8 cellular contexts compared by ENCODE assay signal in the genomic region with DNA sequence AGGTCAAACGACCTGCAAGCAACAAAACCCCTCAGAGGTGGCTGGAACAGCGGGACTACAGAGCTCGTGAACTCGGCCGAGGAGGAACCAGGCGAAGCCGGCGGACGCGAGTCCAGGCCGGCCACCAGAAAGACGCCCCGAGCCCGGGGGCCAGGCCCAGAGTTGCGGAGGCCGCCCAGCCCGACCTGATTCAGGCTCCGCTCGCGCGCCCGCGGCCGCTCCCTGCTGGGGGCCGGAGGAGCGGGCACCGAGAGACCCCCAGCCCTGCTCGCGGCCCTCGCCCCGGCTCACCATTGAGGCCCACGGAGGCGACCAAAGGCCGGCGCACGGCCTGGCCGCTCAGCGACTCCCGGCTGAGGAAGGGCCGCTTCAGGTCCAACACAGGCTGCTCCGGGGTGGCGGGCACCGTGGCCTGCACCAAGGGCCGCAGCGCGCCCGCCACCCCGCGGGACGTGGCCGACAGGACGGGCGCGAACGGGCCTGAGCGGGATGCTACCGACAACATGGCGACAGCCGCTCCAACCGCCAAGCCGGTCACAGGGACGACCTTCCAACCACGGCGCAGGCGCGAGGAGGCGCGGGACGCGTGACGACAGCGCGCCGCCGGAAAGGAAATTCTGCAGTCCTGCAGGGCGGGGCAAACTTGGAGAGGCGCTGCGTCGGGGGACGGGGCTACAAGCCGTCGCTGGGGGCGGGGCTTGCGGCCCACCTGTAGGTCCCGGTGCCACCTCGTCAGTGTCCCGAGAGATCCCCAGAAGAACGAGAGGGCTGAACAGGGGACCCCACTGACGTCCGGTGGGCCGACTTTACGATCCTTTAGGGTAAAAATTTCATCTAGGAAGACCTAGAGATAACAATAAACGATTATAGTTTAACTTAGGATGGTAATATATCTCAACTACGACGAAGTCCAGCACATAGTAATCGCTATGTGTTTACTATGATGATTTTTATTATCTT. TPM values are rescaled to one million over a fixed set of nuclear protein-coding genes. Genes with fewer than 3 reads are reported as not detected.
A peak's percentile ranks its signal among the peaks of the same experiment; 100 is the strongest.
DNase-seq lines count a peak whose midpoint lies in the region; ATAC-seq and TF ChIP-seq lines count a peak whose summit lies in the region.

UQCRFS1 (minus strand) TSS at position 538 of the 960 bp plus-strand sequence; CDS start at position 505, 33 bp downstream.

- H3K27me3 Mint-ChIP-seq in naive B cell = peaks cover 5 to 28% (median 16%) of the 10 kb centered on the region in 3 donors

- H3K9me3 Mint-ChIP-seq in naive B cell = peaks cover 0 to 6% (median 4%) of the 10 kb centered on the region in 7 donors
- peaks cover 3% of the 10 kb centered on the region for H3K9me3 Mint-ChIP-seq in stimulated activated effector memory CD8-positive, alpha-beta T cell treated with anti-CD3 and anti-CD28 coated beads, Interleukin-12 subunit alpha, Interleukin-12 subunit beta, amount 100 ng/mL, for 72 hours

- no peak for TF ChIP-seq CTCF in LNCaP clone FGC (IDR thresholded peaks at IDR 0.05; ENCODE audit: control insufficient read depth, extremely low read depth, insufficient read depth)

- peak within 1 kb of the TSS; percentile 89 to 97 (median 94) for H3K4me3 Mint-ChIP-seq in naive B cell
- peak within 1 kb of the TSS; percentile 88 for H3K4me3 Mint-ChIP-seq in stimulated activated effector memory CD8-positive, alpha-beta T cell treated with anti-CD3 and anti-CD28 coated beads, Interleukin-12 subunit alpha, Interleukin-12 subunit beta, amount 100 ng/mL, for 72 hours

- DNase-seq in EL (peak; percentile 90), H4 (ENCODE audit: low spot score) (peak; percentile 85), LNCaP clone FGC (ENCODE audit: low read depth) (peak; percentile 73), RPMI8226 (peak; percentile 93), fibroblast of gingiva (ENCODE audit: low read depth) (peak; percentile 90), naive B cell (peak; percentile 95)
- peak; percentile 89 to 96 for DNase-seq in activated T-helper 1 cell treated with anti-CD3 and anti-CD28 coated beads, Interleukin-2, amount 50 U/mL, for 16 hours (ENCODE audit: low read depth in 1 of 2, low spot score in 1 of 2)
- DNase-seq in stimulated activated effector memory CD8-positive, alpha-beta T cell treated with anti-CD3 and anti-CD28 coated beads, Interleukin-12 subunit alpha, Interleukin-12 subunit beta, amount 100 ng/mL, for 72 hours (ENCODE audit: low spot score in 2 of 2) = peak; percentile 94 to 96

- H3K4me1 Mint-ChIP-seq in naive B cell = peaks cover 24 to 45% (median 37%) of the 10 kb centered on the region in 3 donors
- peaks cover 32% of the 10 kb centered on the region for H3K4me1 Mint-ChIP-seq in stimulated activated effector memory CD8-positive, alpha-beta T cell treated with anti-CD3 and anti-CD28 coated beads, Interleukin-12 subunit alpha, Interleukin-12 subunit beta, amount 100 ng/mL, for 72 hours

- H3K36me3 Mint-ChIP-seq in naive B cell = peaks cover 7 to 8% of the 10 kb centered on the region in 2 donors
- peaks cover 28% of the 10 kb centered on the region for H3K36me3 Mint-ChIP-seq in stimulated activated effector memory CD8-positive, alpha-beta T cell treated with anti-CD3 and anti-CD28 coated beads, Interleukin-12 subunit alpha, Interleukin-12 subunit beta, amount 100 ng/mL, for 72 hours

- peak within 1 kb of the TSS; percentile 93 to 97 (median 97) for H3K27ac Mint-ChIP-seq in naive B cell
- H3K27ac Mint-ChIP-seq in stimulated activated effector memory CD8-positive, alpha-beta T cell treated with anti-CD3 and anti-CD28 coated beads, Interleukin-12 subunit alpha, Interleukin-12 subunit beta, amount 100 ng/mL, for 72 hours = peak within 1 kb of the TSS; percentile 96

- H3K4me3 ChIP-seq in LNCaP clone FGC (ENCODE audit: low read depth, low read length) = peak within 1 kb of the TSS; percentile 72

- peak; percentile 94 for ATAC-seq in naive B cell (ENCODE audit: low read depth in 2 of 2)
- ATAC-seq in stimulated activated effector memory CD8-positive, alpha-beta T cell treated with anti-CD3 and anti-CD28 coated beads, Interleukin-12 subunit alpha, Interleukin-12 subunit beta, amount 100 ng/mL, for 72 hours = peak; percentile 98

RNA-seq across cellular contexts. Expression of gene UQCRFS1, which starts in this region (rescaled TPM):
- 29.1 and 37.1 TPM in 2 replicates for total RNA-seq in H4 (2014; rRNA removed; shearing (Covaris generic))
- 10 to 100 TPM; 58.2 to 93.1 (median 69.1) TPM for polyA plus RNA-seq in naive B cell (ENCODE audit: low read depth in 6 of 6)

Comparison
In these comparisons a context has a peak if more than half of its experiments do, and no peak if none do; other contexts are left out.
1. Peak in every context shown above with its lines: DNase-seq, ATAC-seq and H3K4me3 ChIP-seq.